ENCODE assay signal across 29 cellular contexts in the genomic region with DNA sequence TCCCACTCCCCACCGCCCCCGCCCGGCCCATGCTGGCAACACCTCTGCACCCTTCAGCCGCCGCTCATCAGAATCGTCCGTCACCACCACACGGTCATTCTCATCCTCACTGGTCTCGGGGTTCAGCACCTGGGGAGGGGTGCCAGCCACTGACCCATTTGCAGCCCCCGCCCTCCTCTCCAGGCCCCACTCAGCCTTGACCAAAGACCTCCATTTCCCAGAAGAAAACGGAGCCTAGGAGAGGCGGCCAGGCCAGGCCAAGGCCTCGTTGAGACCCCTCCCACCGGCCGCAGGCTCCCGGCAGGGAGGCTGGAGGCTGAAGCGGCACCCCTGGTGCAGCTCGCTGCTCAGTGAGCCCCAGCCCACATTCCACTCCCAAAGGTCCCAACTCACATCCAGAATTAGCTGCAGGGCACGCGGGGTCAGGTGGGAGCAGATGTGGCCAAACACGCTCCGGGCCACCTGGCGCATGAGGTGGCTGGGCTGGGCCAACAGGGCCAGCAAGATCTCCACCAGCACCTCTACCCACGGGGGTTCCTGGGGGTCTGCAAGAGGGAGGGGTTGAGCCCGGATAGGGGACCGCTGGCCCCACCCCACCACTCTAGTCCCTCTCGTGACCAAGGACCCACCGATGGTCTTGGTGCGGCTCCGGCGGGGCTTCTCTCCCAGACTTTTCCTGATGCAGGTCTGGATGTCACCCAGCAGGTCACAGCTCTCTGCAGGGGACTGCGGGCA. TPM values are rescaled to one million over a fixed set of nuclear protein-coding genes. Genes with fewer than 3 reads are reported as not detected.
DNase-seq lines count a peak whose midpoint lies in the region; ATAC-seq lines count a peak whose summit lies in the region.
"Had no signal": no experiment of that assay in that cellular context is flagged by ENCODE, and none has a peak within 500 bp of the region (broad histone marks: within the 10 kb centered on the region; RNA-seq: fewer than 3 reads in every experiment).

No MANE protein-coding gene starts in this region.

- no peak overlapping the region for H3K23ac ChIP-seq in mesenchymal stem cell (ENCODE audit: low read length in 2 of 2)

- peaks cover 93 to 100% of the 10 kb centered on the region in 2 experiments for H3K36me3 ChIP-seq in mesenchymal stem cell (ENCODE audit: control insufficient read depth in 1 of 2, insufficient read depth in 2 of 2, low read depth in 1 of 2, low read length in 2 of 2)

- no peaks in the 10 kb centered on the region for H3K27me3 ChIP-seq in mesenchymal stem cell (ENCODE audit: control insufficient read depth in 1 of 2, insufficient read depth in 1 of 2, low read length in 2 of 2)
- H3K27me3 ChIP-seq: adrenal gland, body of pancreas, esophagus squamous epithelium, foreskin keratinocyte, testis had no signal

- WGBS in mesenchymal stem cell = 95% methylated on average over 30 of the region's 32 CpGs

- H3K4me3 ChIP-seq in mesenchymal stem cell (ENCODE audit: insufficient read depth in 1 of 2, low read depth in 1 of 2, low read length in 2 of 2) = no peak overlapping the region
- H3K4me3 ChIP-seq: adrenal gland, body of pancreas, esophagus squamous epithelium, skin epidermis, testis had no signal

- H3K4ac ChIP-seq in mesenchymal stem cell (ENCODE audit: low read depth in 1 of 2, low read length in 2 of 2) = no peak overlapping the region

- no peak overlapping the region for H3K9ac ChIP-seq in mesenchymal stem cell (ENCODE audit: low read length)

- intact Hi-C loops in Right ventricle myocardium superior (cut with DNase I) (no loop called here), left cardiac atrium (cut with DNase I) (no loop called here)

- H3K79me1 ChIP-seq in mesenchymal stem cell (replicated peaks; ENCODE audit: low read length, poor library complexity, severe bottlenecking) = peaks cover 17% of the 10 kb centered on the region

- no peak overlapping the region for H2AFZ ChIP-seq in mesenchymal stem cell (ENCODE audit: low read depth, low read length)

- ATAC-seq in Right ventricle myocardium superior (ENCODE audit: poor library complexity) (no peak), left cardiac atrium (no peak), GM21825 (IDR thresholded peaks at IDR 0.05; ENCODE audit: unreplicated experiment) (no peak)
- ATAC-seq: body of pancreas; foreskin keratinocyte; PC-3; SK-N-SH treated with all-trans-retinoic acid at 6 μM for 48 hours; stimulated activated naive CD8-positive, alpha-beta T cell treated with anti-CD3 and anti-CD28 coated beads, Interleukin-15, Interleukin-2, amounts not matched to agents 100 U/mL and 50 U/mL, for 24 hours had no signal

- DNase-seq in Right ventricle myocardium superior (peak; percentile 34), left cardiac atrium (no peak), mesenchymal stem cell (no peak), UCSD-AML1 (lab: John Stamatoyannopoulos, UW; ENCODE audit: unreplicated experiment) (no peak)
- no peak for DNase-seq in stimulated activated CD4-positive, alpha-beta T cell treated with anti-CD3 and anti-CD28 coated beads, Interleukin-4, amount 100 ng/mL, for 24 hours
- DNase-seq: activated CD4-positive, alpha-beta T cell treated with anti-CD3 and anti-CD28 coated beads, Interleukin-2, amount 50 U/mL, for 4 hours; activated naive CD4-positive, alpha-beta T cell treated with anti-CD3 and anti-CD28 coated beads for 36 hours; adrenal gland; body of pancreas; dermis blood vessel endothelial cell; DMS79 treated with DMSO at 0.1 percent for 48 hours; esophagus squamous epithelium; foreskin keratinocyte; GDM1; HFFc6; IMR-90; NCI-H1436 treated with DMSO at 0.1 percent for 48 hours; NCI-H226; NCI-H526 treated with DMSO at 0.1 percent for 48 hours; NK-92 treated with Interleukin-12 subunit alpha and Interleukin-12 subunit beta, amount 100 ng/mL, for 24 hours; PC-3; stimulated activated naive CD8-positive, alpha-beta T cell treated with anti-CD3 and anti-CD28 coated beads, Interleukin-15, Interleukin-2, amounts not matched to agents 100 U/mL and 50 U/mL, for 24 hours had no signal

- no peak overlapping the region for H3K4me2 ChIP-seq in mesenchymal stem cell (ENCODE audit: low read length, poor library complexity, severe bottlenecking)

- H4K91ac ChIP-seq in mesenchymal stem cell (ENCODE audit: low read length) = no peak overlapping the region

- H2AK5ac ChIP-seq in mesenchymal stem cell (ENCODE audit: low read length, severe bottlenecking) = no peak overlapping the region

- no peak overlapping the region for H2BK5ac ChIP-seq in mesenchymal stem cell (ENCODE audit: low read depth, low read length, poor library complexity, severe bottlenecking)

- no peak overlapping the region for H3K18ac ChIP-seq in mesenchymal stem cell (ENCODE audit: low read depth in 1 of 2, low read length in 2 of 2)

- H2BK15ac ChIP-seq in mesenchymal stem cell (ENCODE audit: low read depth, poor library complexity, severe bottlenecking) = peak overlapping the region; percentile 1

- no peak overlapping the region for H2BK12ac ChIP-seq in mesenchymal stem cell (ENCODE audit: low read length in 2 of 2)

- H4K8ac ChIP-seq in mesenchymal stem cell (ENCODE audit: low read length) = no peak overlapping the region

- no peaks in the 10 kb centered on the region for H3K9me3 ChIP-seq in mesenchymal stem cell (ENCODE audit: control insufficient read depth, low read length)
- H3K9me3 ChIP-seq: adrenal gland, body of pancreas, esophagus squamous epithelium, testis had no signal

- no peak overlapping the region for H3K27ac ChIP-seq in mesenchymal stem cell (ENCODE audit: low read length, poor library complexity, severe bottlenecking)
- H3K27ac ChIP-seq: adrenal gland, body of pancreas, esophagus squamous epithelium, foreskin keratinocyte, skin epidermis, testis had no signal

- H3K14ac ChIP-seq in mesenchymal stem cell (ENCODE audit: low read length in 2 of 2) = no peak overlapping the region

- peaks cover 26% of the 10 kb centered on the region for H3K4me1 ChIP-seq in mesenchymal stem cell (ENCODE audit: control insufficient read depth, insufficient read depth, low read depth, low read length)
- H3K4me1 ChIP-seq: adrenal gland, body of pancreas, foreskin keratinocyte had no signal

- no peak overlapping the region for H2BK120ac ChIP-seq in mesenchymal stem cell (ENCODE audit: low read depth, low read length)

RNA-seq across cellular contexts. Expression of a gene that starts 9.8 kb away (rescaled TPM):
- total RNA-seq in Right ventricle myocardium superior (18.8 TPM), left cardiac atrium (10 to 100 TPM; 17.6 to 34.9 TPM)
- polyA plus RNA-seq in mesenchymal stem cell (2013, experiment 1 of 2) = 20.8 TPM
- polyA plus RNA-seq in mesenchymal stem cell (2013, experiment 2 of 2) = 19.7 TPM

RNA-seq across cellular contexts. Expression of a gene that starts 15.0 kb away (rescaled TPM):
- total RNA-seq in Right ventricle myocardium superior (not detected), left cardiac atrium (not detected)
- not detected for polyA plus RNA-seq in mesenchymal stem cell (2013, experiment 1 of 2)
- not detected for polyA plus RNA-seq in mesenchymal stem cell (2013, experiment 2 of 2)
- total RNA-seq: activated naive CD4-positive, alpha-beta T cell treated with anti-CD3 and anti-CD28 coated beads for 36 hours; activated T-helper 1 cell treated with anti-CD3 and anti-CD28 coated beads, Interleukin-12 subunit alpha, Interleukin-12 subunit beta, Interleukin-2, Interleukin-4 antibody, amounts not matched to agents 30 ng/mL and 10 ng/mL and 1 ng/mL, durations not matched to agents 14 hours and 24 hours and 36 hours; dermis blood vessel endothelial cell; HFFc6; IMR-90; osteocyte; PC-3 had no signal
- polyA plus RNA-seq: CD14-positive monocyte, IMR-90 had no signal

RNA-seq across cellular contexts. Expression of a gene that starts 38.9 kb away (rescaled TPM):
- total RNA-seq in Right ventricle myocardium superior (40.4 TPM), left cardiac atrium (10 to 100 TPM; 13.2 to 13.3 TPM)
- polyA plus RNA-seq in mesenchymal stem cell (2013, experiment 1 of 2) = 0.12 TPM
- polyA plus RNA-seq in mesenchymal stem cell (2013, experiment 2 of 2) = 0.18 TPM
- total RNA-seq: activated naive CD4-positive, alpha-beta T cell treated with anti-CD3 and anti-CD28 coated beads for 36 hours; activated T-helper 1 cell treated with anti-CD3 and anti-CD28 coated beads, Interleukin-12 subunit alpha, Interleukin-12 subunit beta, Interleukin-2, Interleukin-4 antibody, amounts not matched to agents 30 ng/mL and 10 ng/mL and 1 ng/mL, durations not matched to agents 14 hours and 24 hours and 36 hours; foreskin keratinocyte; HFFc6; IMR-90; PC-3 had no signal
- polyA plus RNA-seq: foreskin keratinocyte, IMR-90 had no signal

RNA-seq across cellular contexts. Expression of a gene that starts 46.7 kb away (rescaled TPM):
- total RNA-seq in Right ventricle myocardium superior = 10.4 TPM
- 10 to 100 TPM; 14.2 to 23.4 TPM for total RNA-seq in left cardiac atrium
- 0.01 TPM for polyA plus RNA-seq in mesenchymal stem cell (2013, experiment 1 of 2)
- not detected for polyA plus RNA-seq in mesenchymal stem cell (2013, experiment 2 of 2)
- total RNA-seq: activated T-helper 1 cell treated with anti-CD3 and anti-CD28 coated beads, Interleukin-12 subunit alpha, Interleukin-12 subunit beta, Interleukin-2, Interleukin-4 antibody, amounts not matched to agents 30 ng/mL and 10 ng/mL and 1 ng/mL, durations not matched to agents 14 hours and 24 hours and 36 hours; HFFc6; osteocyte had no signal
- polyA plus RNA-seq: IMR-90 had no signal
